10 cellular contexts compared by ENCODE assay signal in the genomic region with DNA sequence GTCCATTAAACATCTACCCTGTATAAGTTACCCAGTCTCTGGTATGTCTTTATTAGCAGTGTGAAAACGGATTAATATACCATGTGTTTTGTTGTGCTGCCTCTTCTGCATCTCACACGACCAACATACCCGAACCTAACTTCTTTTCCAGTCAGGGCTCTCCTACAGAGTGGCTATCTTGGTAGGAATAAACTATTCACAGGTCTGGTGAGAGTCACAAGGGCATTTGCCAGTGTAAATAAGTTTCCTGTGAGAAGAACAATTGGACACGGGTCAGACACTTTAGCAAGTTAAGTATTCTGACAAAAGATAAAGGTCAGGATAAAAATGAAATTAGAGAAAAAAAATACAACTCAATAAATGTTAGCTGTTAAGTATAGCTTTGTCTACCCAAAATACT.
DNase-seq lines count a peak whose midpoint lies in the region; ATAC-seq and TF ChIP-seq lines count a peak whose summit lies in the region.
"Had no signal": no experiment of that assay in that cellular context is flagged by ENCODE, and none has a peak within 500 bp of the region (broad histone marks: within the 10 kb centered on the region; RNA-seq: fewer than 3 reads in every experiment).

No MANE protein-coding gene starts in this region.

- H3K27ac ChIP-seq in SJSA1, result peak overlapping the region; percentile 56
- H3K27ac ChIP-seq in right cardiac atrium (ENCODE audit: low read length), result peak overlapping the region; percentile 4
- peak overlapping the region; percentile 87 for H3K27ac ChIP-seq in subcutaneous abdominal adipose tissue (ENCODE audit: low read depth, low read length)

- TF ChIP-seq CTCF in endothelial cell (IDR thresholded peaks at IDR 0.05; ENCODE audit: unreplicated experiment), result no peak

- no peaks in the 10 kb centered on the region for H3K27me3 ChIP-seq in SJSA1 (replicated peaks)
- H3K27me3 ChIP-seq in right cardiac atrium (ENCODE audit: control insufficient read depth, insufficient read depth), result no peaks in the 10 kb centered on the region
- no peaks in the 10 kb centered on the region for H3K27me3 ChIP-seq in subcutaneous abdominal adipose tissue (ENCODE audit: control insufficient read depth in 5 of 5, insufficient read depth in 4 of 5, low read length in 5 of 5)

- H3K9ac ChIP-seq in subcutaneous abdominal adipose tissue (ENCODE audit: low read length in 5 of 5), result peak overlapping the region in 2 of 5 donors; percentile 52 to 61

- H3K36me3 ChIP-seq in SJSA1 (no peaks in the 10 kb centered on the region; the same call in 1 of the 2 replicates), subcutaneous abdominal adipose tissue (ENCODE audit: control insufficient read depth in 5 of 5, insufficient read depth in 5 of 5, low read length in 5 of 5) (no peaks in the 10 kb centered on the region)

- no peak overlapping the region for H3K27ac Mint-ChIP-seq in endothelial cell (ENCODE audit: unreplicated experiment)
- H3K27ac Mint-ChIP-seq: activated B cell treated with CpG ODN at 0.5 μM for 24 hours had no signal

- WGBS in right cardiac atrium, result 62% methylated on average over 4 of the region's 4 CpGs

- intact Hi-C loops in right cardiac atrium (cut with DNase I), result no loop called here

- ATAC-seq in GM19467 (IDR thresholded peaks at IDR 0.05; ENCODE audit: unreplicated experiment) (peak; percentile 0), right cardiac atrium (peak in 1 of 2 donors; percentile 73)

- H3K9me3 Mint-ChIP-seq in endothelial cell (ENCODE audit: unreplicated experiment), result peaks cover 4% of the 10 kb centered on the region
- H3K9me3 Mint-ChIP-seq: activated B cell treated with CpG ODN at 0.5 μM for 24 hours had no signal

- DNase-seq in SJSA1 (ENCODE audit: low read depth in 1 of 2, low spot score in 2 of 2) (peak in 1 of 2 experiments; percentile 13), right cardiac atrium (no peak), NCI-H1694 (lab: John Stamatoyannopoulos, UW) (no peak), globus pallidus (ENCODE audit: low spot score) (no peak), endothelial cell (ENCODE audit: low spot score) (no peak), putamen (ENCODE audit: low spot score) (no peak)
- DNase-seq: activated B cell treated with CpG ODN at 0.5 μM for 24 hours, NCI-H526 treated with DMSO at 0.1 percent for 48 hours had no signal

- H3K27me3 Mint-ChIP-seq in endothelial cell (ENCODE audit: unreplicated experiment), result peaks cover 1% of the 10 kb centered on the region
- H3K27me3 Mint-ChIP-seq: activated B cell treated with CpG ODN at 0.5 μM for 24 hours had no signal

- no peaks in the 10 kb centered on the region for H3K4me1 Mint-ChIP-seq in endothelial cell (ENCODE audit: unreplicated experiment)
- H3K4me1 Mint-ChIP-seq: activated B cell treated with CpG ODN at 0.5 μM for 24 hours had no signal

- H3K4me3 ChIP-seq in SJSA1, result no peak overlapping the region
- no peak overlapping the region for H3K4me3 ChIP-seq in right cardiac atrium (ENCODE audit: low read length)
- H3K4me3 ChIP-seq in subcutaneous abdominal adipose tissue (ENCODE audit: low read depth in 1 of 5, low read length in 5 of 5), result peak overlapping the region in 1 of 5 donors; percentile 29

- no peaks in the 10 kb centered on the region for H3K36me3 Mint-ChIP-seq in endothelial cell (ENCODE audit: low read depth, unreplicated experiment)

- peaks cover 3% of the 10 kb centered on the region; the same call in 1 of the 2 replicates for H3K9me3 ChIP-seq in SJSA1 (replicated peaks)
- H3K9me3 ChIP-seq in right cardiac atrium (ENCODE audit: control insufficient read depth, low read length), result no peaks in the 10 kb centered on the region
- H3K9me3 ChIP-seq in subcutaneous abdominal adipose tissue (ENCODE audit: control insufficient read depth in 5 of 5, low read length in 5 of 5), result no peaks in the 10 kb centered on the region

- peaks cover 22% of the 10 kb centered on the region for H3K4me1 ChIP-seq in SJSA1 (replicated peaks)
- H3K4me1 ChIP-seq in right cardiac atrium (ENCODE audit: control insufficient read depth, insufficient read depth, low read length), result no peaks in the 10 kb centered on the region
- H3K4me1 ChIP-seq in subcutaneous abdominal adipose tissue (ENCODE audit: control insufficient read depth in 5 of 5, insufficient read depth in 5 of 5, low read length in 5 of 5), result peaks cover 2 to 22% (median 15%) of the 10 kb centered on the region in 5 donors

- H3K4me3 Mint-ChIP-seq in endothelial cell (ENCODE audit: unreplicated experiment), result no peak overlapping the region
- H3K4me3 Mint-ChIP-seq: activated B cell treated with CpG ODN at 0.5 μM for 24 hours had no signal

Comparison
In these comparisons a context has a peak if more than half of its experiments do, and no peak if none do; other contexts are left out.
1. H3K27ac ChIP-seq: peak in every context shown above with its lines; median percentile 87 in subcutaneous abdominal adipose tissue; 56 in SJSA1; 4 in right cardiac atrium.